ENCODE assay signal across 19 cellular contexts in the genomic region with DNA sequence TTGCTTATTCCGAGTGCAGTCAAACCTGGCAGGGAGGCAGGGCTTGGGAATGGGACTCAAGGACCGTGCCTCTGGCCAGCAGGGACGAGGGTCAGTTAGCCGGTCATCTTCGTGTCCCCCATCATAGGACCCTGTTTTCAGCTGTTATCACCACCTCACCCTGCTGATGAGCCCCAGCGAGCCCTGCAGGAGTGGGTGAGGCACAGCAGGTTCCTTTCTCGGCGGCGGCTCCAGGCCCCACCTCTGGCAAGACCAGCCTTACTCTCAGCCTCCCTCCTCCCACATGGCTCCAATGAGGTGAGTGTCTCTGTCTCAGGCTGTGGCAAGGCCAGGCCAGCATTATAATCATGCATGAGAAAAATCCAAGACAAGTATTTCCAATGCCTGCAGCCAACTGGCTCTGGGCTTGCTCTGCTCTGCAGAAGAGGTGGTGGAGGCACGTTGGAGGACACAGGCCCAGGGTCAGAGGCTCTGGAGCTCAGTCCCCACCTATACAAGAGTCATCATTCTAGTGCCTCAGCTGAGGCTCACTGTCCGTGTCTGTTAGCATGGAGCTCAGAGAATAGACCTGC.
"Had no signal": no experiment of that assay in that cellular context is flagged by ENCODE, and none has a peak within 500 bp of the region (broad histone marks: within the 10 kb centered on the region; RNA-seq: fewer than 3 reads in every experiment).

No MANE protein-coding gene starts in this region.

- H3K27me3 ChIP-seq: adrenal gland, foreskin keratinocyte, upper lobe of left lung had no signal

- H3K27ac ChIP-seq: adrenal gland, foreskin keratinocyte, thoracic aorta, upper lobe of left lung had no signal

- DNase-seq: activated B cell treated with CpG ODN at 0.5 μM for 24 hours; activated CD4-positive, alpha-beta T cell treated with anti-CD3 and anti-CD28 coated beads for 36 hours; activated CD4-positive, alpha-beta T cell treated with anti-CD3 and anti-CD28 coated beads, Interleukin-2, amount 50 U/mL, for 4 hours; activated CD8-positive, alpha-beta memory T cell treated with anti-CD3 and anti-CD28 coated beads for 24 hours; activated CD8-positive, alpha-beta memory T cell treated with anti-CD3 and anti-CD28 coated beads, Interleukin-2, amount 50 U/mL, for 4 hours; activated naive CD4-positive, alpha-beta T cell; activated T-cell treated with anti-CD3 and anti-CD28 coated beads, Interleukin-2, amount 50 U/mL, for 24 hours; adrenal gland; erythroblast; hippocampal formation; nephron progenitor cell; nucleus accumbens; stimulated activated CD4-positive, alpha-beta T cell treated with anti-CD3 and anti-CD28 coated beads, Interleukin-4, amount 100 ng/mL, for 24 hours; stimulated activated naive CD4-positive, alpha-beta T cell treated with Interleukin-2 at 50 U/mL for 16 hours; SW 1271; T-helper 17 cell; upper lobe of left lung had no signal

- H3K4me3 ChIP-seq: adrenal gland, thoracic aorta, upper lobe of left lung had no signal

- H3K36me3 ChIP-seq: adrenal gland, thoracic aorta, upper lobe of left lung had no signal

- ATAC-seq: activated CD4-positive, alpha-beta T cell treated with anti-CD3 and anti-CD28 coated beads for 36 hours; foreskin keratinocyte; T-helper 17 cell had no signal

- H3K4me1 ChIP-seq: adrenal gland, foreskin keratinocyte, upper lobe of left lung had no signal

- H3K9me3 ChIP-seq: adrenal gland, thoracic aorta, upper lobe of left lung had no signal
